Comparison of ENCODE assay signal across 8 cellular contexts in genomic region chr10:32149257-32149955, GRCh38.
DNase-seq lines count a peak whose midpoint lies in the region; ATAC-seq and TF ChIP-seq lines count a peak whose summit lies in the region.

No MANE protein-coding gene starts in this region.

- H3K27me3 Mint-ChIP-seq in nephron (ENCODE audit: low read depth): peaks cover 4% of the 10 kb centered on the region

- in situ Hi-C loops in GM13976 (cut with MboI; ENCODE audit: low sequenced_read_pairs, unreplicated experiment): no loop called here

- peaks cover 10% of the 10 kb centered on the region for H3K4me1 Mint-ChIP-seq in nephron

- H3K4me3 Mint-ChIP-seq in nephron: no peak overlapping the region

- H3K9me3 Mint-ChIP-seq in nephron: peaks cover 8% of the 10 kb centered on the region

- peak; percentile 97 for ATAC-seq in GM21529 (IDR thresholded peaks at IDR 0.05; ENCODE audit: unreplicated experiment)

- H3K36me3 Mint-ChIP-seq in nephron (ENCODE audit: low read depth): no peaks in the 10 kb centered on the region

- TF ChIP-seq CTCF in GM13976 (IDR thresholded peaks at IDR 0.05; ENCODE audit: borderline replicate concordance, control extremely low read depth, extremely low read depth, insufficient read depth, missing control alignments): no peak
- no peak for TF ChIP-seq CTCF in nephron (IDR thresholded peaks at IDR 0.05; ENCODE audit: unreplicated experiment in 3 of 3)

- DNase-seq in GM13976 (ENCODE audit: low spot score): peak; percentile 82
- peak; percentile 66 for DNase-seq in HT1080 (ENCODE audit: low read depth)
- DNase-seq in brain pericyte (ENCODE audit: low read depth, low spot score): peak; percentile 77
- DNase-seq in AML-193 (lab: John Stamatoyannopoulos, UW): no peak
- no peak for DNase-seq in occipital lobe (lab: John Stamatoyannopoulos, UW)
- DNase-seq in NCI-H2029 treated with DMSO at 0.1 percent for 48 hours (lab: John Stamatoyannopoulos, UW): no peak

- H3K27ac Mint-ChIP-seq in nephron: peak overlapping the region in 2 of 3 experiments; percentile 7 to 32

Comparison
In these comparisons a context has a peak if more than half of its experiments do, and no peak if none do; other contexts are left out.
1. DNase-seq: peak in GM13976 (single experiment), HT1080 (single experiment) and brain pericyte (single experiment); none in AML-193 (0 of 2), occipital lobe (single experiment) and NCI-H2029 treated with DMSO at 0.1 percent for 48 hours (single experiment).